ENCODE assay signal across 18 cellular contexts in the genomic region with DNA sequence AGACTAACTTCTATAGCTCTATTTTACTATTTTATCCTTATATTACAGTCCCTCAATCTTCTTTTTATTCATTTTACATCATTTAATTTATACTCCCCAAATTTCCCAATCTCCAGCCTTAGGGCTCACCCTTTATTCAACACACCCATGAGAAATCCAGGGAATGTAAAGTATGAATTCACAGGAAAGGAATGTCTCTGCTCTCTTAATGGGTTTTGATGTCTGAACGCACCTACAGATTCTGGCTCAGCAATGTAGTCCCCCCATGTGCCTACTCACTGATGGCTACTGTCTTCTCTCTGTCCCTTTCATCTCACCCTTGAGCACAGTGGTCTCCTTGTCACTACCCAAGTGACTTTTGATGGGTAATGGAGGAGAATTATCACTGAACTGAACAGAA. TPM values are rescaled to one million over a fixed set of nuclear protein-coding genes. Genes with fewer than 3 reads are reported as not detected.
A peak's percentile ranks its signal among the peaks of the same experiment; 100 is the strongest.
DNase-seq lines count a peak whose midpoint lies in the region; ATAC-seq and TF ChIP-seq lines count a peak whose summit lies in the region.
"Had no signal": no experiment of that assay in that cellular context is flagged by ENCODE, and none has a peak within 500 bp of the region (broad histone marks: within the 10 kb centered on the region; RNA-seq: fewer than 3 reads in every experiment).

No MANE protein-coding gene starts in this region.

- no peak for ATAC-seq in foreskin keratinocyte

- H4K12ac ChIP-seq in trophoblast cell (ENCODE audit: low read depth, low read length), result no peak overlapping the region

- peak overlapping the region; percentile 46 for H3K14ac ChIP-seq in trophoblast cell (ENCODE audit: low read length)

- no peaks in the 10 kb centered on the region for H3K27me3 ChIP-seq in adipocyte (replicated peaks; ENCODE audit: control insufficient read depth, insufficient read depth, low read length)
- no peaks in the 10 kb centered on the region for H3K27me3 ChIP-seq in foreskin keratinocyte
- no peaks in the 10 kb centered on the region for H3K27me3 ChIP-seq in trophoblast cell (ENCODE audit: insufficient read depth, low read length)

- H2BK5ac ChIP-seq in trophoblast cell (ENCODE audit: low read depth, low read length, poor library complexity), result no peak overlapping the region

- H2BK120ac ChIP-seq in trophoblast cell (ENCODE audit: insufficient read depth, low read length, poor library complexity), result peak overlapping the region; percentile 55

- H3K79me2 ChIP-seq in trophoblast cell (ENCODE audit: control insufficient read depth, insufficient read depth, low read length, poor library complexity), result no peaks in the 10 kb centered on the region

- no peak overlapping the region for H3K23ac ChIP-seq in trophoblast cell (ENCODE audit: low read length)

- H3K27ac ChIP-seq in foreskin keratinocyte (no peak overlapping the region), trophoblast cell (ENCODE audit: low read depth, low read length) (no peak overlapping the region), caudate nucleus (ENCODE audit: low read depth, low read length) (no peak overlapping the region)

- H3K9me3 ChIP-seq in adipocyte (ENCODE audit: control insufficient read depth, low read length) (no peaks in the 10 kb centered on the region), trophoblast cell (ENCODE audit: insufficient read depth, low read depth, low read length) (no peaks in the 10 kb centered on the region)
- H3K9me3 ChIP-seq: Caco-2 had no signal

- peak overlapping the region; percentile 66 for H2BK12ac ChIP-seq in trophoblast cell (ENCODE audit: low read length)

- no peak overlapping the region for H3K4me2 ChIP-seq in trophoblast cell (ENCODE audit: low read length)

- no peak overlapping the region for H2AK5ac ChIP-seq in trophoblast cell (ENCODE audit: low read length)

- peak; percentile 1 for DNase-seq in EL
- peak; percentile 14 for DNase-seq in adipocyte (ENCODE audit: low read depth)
- peak; percentile 18 to 65 for DNase-seq in foreskin keratinocyte
- DNase-seq in trophoblast cell, result peak in 1 of 2 donors; percentile 18
- DNase-seq in caudate nucleus (lab: John Stamatoyannopoulos, UW), result no peak
- DNase-seq in retina, result no peak
- no peak for DNase-seq in NCI-H187 treated with DMSO at 0.1 percent for 48 hours (lab: John Stamatoyannopoulos, UW)
- no peak for DNase-seq in NCI-H146 (lab: John Stamatoyannopoulos, UW)
- DNase-seq: AML-193; Caco-2; CD4-positive, CD25-positive, alpha-beta regulatory T cell; DMS153; Karpas-422; MM.1S; NCI-H1105; NCI-H187; NCI-H446; NCI-H748 treated with DMSO at 0.1 percent for 48 hours had no signal

- H4K91ac ChIP-seq in trophoblast cell (ENCODE audit: low read depth, low read length), result no peak overlapping the region

- no peak overlapping the region for H3K4me3 ChIP-seq in adipocyte (ENCODE audit: low read length)
- no peak overlapping the region for H3K4me3 ChIP-seq in trophoblast cell (ENCODE audit: low read depth, low read length)

- H3K18ac ChIP-seq in trophoblast cell (ENCODE audit: low read length), result no peak overlapping the region

- TF ChIP-seq CTCF in foreskin keratinocyte (conservative IDR thresholded peaks at IDR 0.05), result no peak

- H3K79me1 ChIP-seq in trophoblast cell (ENCODE audit: low read length), result no peaks in the 10 kb centered on the region

- no CpG with 5 or more reads among the region's 1 CpG for WGBS in trophoblast cell (ENCODE audit: extremely low coverage, insufficient coverage, insufficient read length)

- no peaks in the 10 kb centered on the region for H3K36me3 ChIP-seq in adipocyte (ENCODE audit: control insufficient read depth, insufficient read depth, low read length, severe bottlenecking)
- no peaks in the 10 kb centered on the region for H3K36me3 ChIP-seq in trophoblast cell (ENCODE audit: control insufficient read depth in 1 of 2, insufficient read depth in 2 of 2, low read length in 2 of 2)

- no peak overlapping the region for H3K9ac ChIP-seq in adipocyte (ENCODE audit: low read length)
- no peak overlapping the region for H3K9ac ChIP-seq in trophoblast cell (ENCODE audit: low read length)

- H4K8ac ChIP-seq in trophoblast cell (ENCODE audit: low read depth, low read length), result no peak overlapping the region

- no peak overlapping the region for H2AFZ ChIP-seq in trophoblast cell (ENCODE audit: insufficient read depth, low read length, poor library complexity)

- no peak overlapping the region for H3K4ac ChIP-seq in trophoblast cell (ENCODE audit: low read depth, low read length)

- H3K4me1 ChIP-seq in adipocyte (ENCODE audit: control insufficient read depth, insufficient read depth, low read length), result no peaks in the 10 kb centered on the region
- H3K4me1 ChIP-seq in foreskin keratinocyte, result no peaks in the 10 kb centered on the region
- H3K4me1 ChIP-seq in trophoblast cell (ENCODE audit: control insufficient read depth in 1 of 2, insufficient read depth in 2 of 2, low read length in 2 of 2), result peaks cover 0 to 6% of the 10 kb centered on the region in 2 experiments

RNA-seq across cellular contexts. Expression of a gene that starts 32.8 kb away (rescaled TPM):
- total RNA-seq in foreskin keratinocyte, result 0.07 and 0.17 TPM in 2 replicates
- polyA plus RNA-seq in foreskin keratinocyte, result 0.09 and 0.13 TPM in 2 replicates
- polyA plus RNA-seq in trophoblast cell (2013), result 0.52 and 1.1 TPM in 2 replicates

Comparison
In these comparisons a context has a peak if more than half of its experiments do, and no peak if none do; other contexts are left out.
1. DNase-seq: peak in EL (single experiment), adipocyte (single experiment) and foreskin keratinocyte (2 of 2); none in caudate nucleus (0 of 61), retina (single experiment), NCI-H187 treated with DMSO at 0.1 percent for 48 hours (single experiment) and NCI-H146 (single experiment).